19 cellular contexts compared by ENCODE assay signal in the genomic region with DNA sequence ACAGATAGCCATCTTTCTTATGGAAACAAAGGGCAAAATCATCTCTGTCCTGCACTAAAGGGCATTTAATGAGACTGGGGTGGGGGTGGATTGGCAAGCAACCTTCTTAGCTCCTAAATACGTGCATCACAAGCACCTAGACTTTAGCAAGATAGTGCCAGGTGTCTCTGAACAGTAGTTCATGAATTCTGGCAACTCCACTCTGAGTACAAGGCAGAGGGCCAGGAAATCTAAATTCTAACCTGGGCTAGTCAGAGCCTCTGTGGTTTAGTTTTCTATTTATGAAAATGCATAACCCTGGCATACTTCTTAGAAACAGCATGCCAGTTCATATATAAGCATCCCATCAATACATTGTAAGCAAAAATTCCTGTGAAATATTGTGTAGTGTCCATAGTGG.
DNase-seq lines count a peak whose midpoint lies in the region; ATAC-seq lines count a peak whose summit lies in the region.
"Had no signal": no experiment of that assay in that cellular context is flagged by ENCODE, and none has a peak within 500 bp of the region (broad histone marks: within the 10 kb centered on the region; RNA-seq: fewer than 3 reads in every experiment).

No MANE protein-coding gene starts in this region.

- H3K27me3 ChIP-seq in MG63: no peaks in the 10 kb centered on the region

- no peaks in the 10 kb centered on the region for H3K36me3 ChIP-seq in MG63

- H3K4me3 ChIP-seq in MG63: no peak overlapping the region

- peaks cover 7% of the 10 kb centered on the region for H3K9me3 ChIP-seq in MG63

- peak overlapping the region; percentile 54 for H3K27ac ChIP-seq in epithelial cell of prostate

- no peak for ATAC-seq in activated CD4-positive, CD25-positive, alpha-beta regulatory T cell treated with anti-CD3 and anti-CD28 coated beads, Interleukin-2, amount 50 U/mL, for 24 hours
- ATAC-seq: CD8-positive, alpha-beta T cell had no signal

- peak; percentile 4 for DNase-seq in G401 (ENCODE audit: low spot score)
- DNase-seq in MG63: peak; percentile 7
- no peak for DNase-seq in epithelial cell of prostate (ENCODE audit: low read depth, low spot score)
- peak; percentile 19 for DNase-seq in myocyte (ENCODE audit: low read depth)
- DNase-seq in HK-2 (ENCODE audit: unreplicated experiment): no peak
- no peak for DNase-seq in SW 1271 (lab: John Stamatoyannopoulos, UW)
- no peak for DNase-seq in NCI-H2081 treated with DMSO at 0.1 percent for 48 hours (lab: John Stamatoyannopoulos, UW)
- DNase-seq: AML-193; C1 segment of cervical spinal cord; CD8-positive, alpha-beta T cell; DND-41; NCI-H1694; NCI-H2081; NCI-H2171 treated with DMSO at 0.1 percent for 48 hours; NCI-H446 treated with DMSO at 0.1 percent for 48 hours; NCI-H526 treated with DMSO at 0.1 percent for 48 hours; OCI-M1; SHP77 had no signal

- in situ Hi-C loops in G401 (cut with HindIII; ENCODE audit: low sequenced_read_pairs): no loop called here

Comparison
In these comparisons a context has a peak if more than half of its experiments do, and no peak if none do; other contexts are left out.
1. DNase-seq: peak in G401 (single experiment), MG63 (single experiment) and myocyte (single experiment); none in epithelial cell of prostate (single experiment), HK-2 (single experiment), SW 1271 (0 of 2) and NCI-H2081 treated with DMSO at 0.1 percent for 48 hours (single experiment).